In genomic region chr16:17294856-17295255, GRCh38 we compare ENCODE assay signal across 28 cellular contexts.
DNase-seq lines count a peak whose midpoint lies in the region; ATAC-seq and TF ChIP-seq lines count a peak whose summit lies in the region.
"Had no signal": no experiment of that assay in that cellular context is flagged by ENCODE, and none has a peak within 500 bp of the region (broad histone marks: within the 10 kb centered on the region; RNA-seq: fewer than 3 reads in every experiment).

No MANE protein-coding gene starts in this region.

- H3K27ac ChIP-seq in MM.1S (ENCODE audit: low read length), result peak overlapping the region; percentile 93
- H3K27ac ChIP-seq: A549, coronary artery, Peyer's patch, SJCRH30 had no signal

- peak overlapping the region; percentile 59; the same call in 1 of the 2 replicates for H3K4me2 ChIP-seq in MM.1S (ENCODE audit: low read depth, low read length)
- H3K4me2 ChIP-seq: A549 had no signal

- TF ChIP-seq CTCF in MM.1S (IDR thresholded peaks at IDR 0.05; ENCODE audit: low read length) (no peak), omental fat pad (IDR thresholded peaks at IDR 0.05) (no peak)

- no peaks in the 10 kb centered on the region for H3K27me3 ChIP-seq in MM.1S (replicated peaks; ENCODE audit: insufficient read depth, low read length)
- H3K27me3 ChIP-seq: esophagus muscularis mucosa, gastrocnemius medialis, Peyer's patch, SJCRH30 had no signal

- no peaks in the 10 kb centered on the region for H3K9me3 Mint-ChIP-seq in activated CD4-positive, alpha-beta T cell treated with anti-CD3 and anti-CD28 coated beads, Interleukin-2, amount 10 ng/mL, durations not matched to agents 7 days and 5 days
- no peaks in the 10 kb centered on the region for H3K9me3 Mint-ChIP-seq in stimulated activated memory B cell treated with anti-CD40 and anti-IgM and Interleukin-4, amounts not matched to agents 10 μg/mL and 1 μg/mL and 100 μg/mL, for 72 hours
- H3K9me3 Mint-ChIP-seq: activated T-cell treated with anti-CD3 and anti-CD28 coated beads, Interleukin-2, amount 50 U/mL, for 72 hours; endodermal cell; nephron progenitor cell had no signal

- DNase-seq in activated CD4-positive, alpha-beta T cell treated with anti-CD3 and anti-CD28 coated beads, Interleukin-2, amount 10 ng/mL, durations not matched to agents 7 days and 5 days, result no peak
- DNase-seq in activated CD4-positive, alpha-beta T cell treated with anti-CD3 and anti-CD28 coated beads, Interleukin-2, amount 50 U/mL, for 1 hour, result no peak
- DNase-seq in MM.1S (no peak), T-helper 17 cell (no peak), omental fat pad (ENCODE audit: low spot score) (no peak), globus pallidus (ENCODE audit: low spot score) (no peak)
- DNase-seq: activated CD4-positive, alpha-beta T cell treated with anti-CD3 and anti-CD28 coated beads for 1 hour; activated naive CD4-positive, alpha-beta T cell treated with anti-CD3 and anti-CD28 coated beads for 36 hours; activated T-cell treated with anti-CD3 and anti-CD28 coated beads, Interleukin-2, amount 50 U/mL, for 72 hours; amygdala; DMS79 treated with DMSO at 0.1 percent for 48 hours; endodermal cell; gastrocnemius medialis; NCI-H1092; NCI-H2029 treated with DMSO at 0.1 percent for 48 hours; NCI-H226; NCI-H748 treated with DMSO at 0.1 percent for 48 hours; nephron progenitor cell; Peyer's patch; SJCRH30; T-helper 1 cell; trophoblast cell had no signal

- ATAC-seq in T-helper 17 cell (no peak), omental fat pad (ENCODE audit: low FRiP score) (no peak), HG02642 (IDR thresholded peaks at IDR 0.05; ENCODE audit: poor library complexity, unreplicated experiment) (no peak)
- no peak for ATAC-seq in stimulated activated memory B cell treated with anti-CD40 and anti-IgM and Interleukin-4, amounts not matched to agents 10 μg/mL and 1 μg/mL and 100 μg/mL, for 72 hours
- ATAC-seq: A549; activated T-cell treated with anti-CD3 and anti-CD28 coated beads, Interleukin-2, amount 50 U/mL, for 72 hours; gastrocnemius medialis; sciatic nerve had no signal

- no peaks in the 10 kb centered on the region for H4K20me1 ChIP-seq in MM.1S (ENCODE audit: insufficient read depth, low read length)

- no peaks in the 10 kb centered on the region for H3K36me3 ChIP-seq in MM.1S (replicated peaks; ENCODE audit: insufficient read depth, low read length)
- H3K36me3 ChIP-seq: esophagus muscularis mucosa, gastrocnemius medialis, Peyer's patch, SJCRH30 had no signal

- H3K4me3 Mint-ChIP-seq in activated CD4-positive, alpha-beta T cell treated with anti-CD3 and anti-CD28 coated beads, Interleukin-2, amount 10 ng/mL, durations not matched to agents 7 days and 5 days, result no peak overlapping the region
- no peak overlapping the region for H3K4me3 Mint-ChIP-seq in T-helper 17 cell
- H3K4me3 Mint-ChIP-seq in stimulated activated memory B cell treated with anti-CD40 and anti-IgM and Interleukin-4, amounts not matched to agents 10 μg/mL and 1 μg/mL and 100 μg/mL, for 72 hours, result no peak overlapping the region
- H3K4me3 Mint-ChIP-seq: activated naive CD4-positive, alpha-beta T cell treated with anti-CD3 and anti-CD28 coated beads for 36 hours; activated T-cell treated with anti-CD3 and anti-CD28 coated beads, Interleukin-2, amount 50 U/mL, for 72 hours; endodermal cell; nephron progenitor cell had no signal

- H3F3A ChIP-seq in MM.1S (ENCODE audit: insufficient read depth, low read length), result peaks cover 7% of the 10 kb centered on the region; the same call in 1 of the 2 replicates

- peaks cover 40% of the 10 kb centered on the region for H3K79me2 ChIP-seq in MM.1S (ENCODE audit: low read length)

- peaks cover 14% of the 10 kb centered on the region for H3K36me3 Mint-ChIP-seq in activated CD4-positive, alpha-beta T cell treated with anti-CD3 and anti-CD28 coated beads, Interleukin-2, amount 10 ng/mL, durations not matched to agents 7 days and 5 days (ENCODE audit: low read depth)
- H3K36me3 Mint-ChIP-seq in T-helper 17 cell (ENCODE audit: low read depth), result no peaks in the 10 kb centered on the region
- peaks cover 21% of the 10 kb centered on the region for H3K36me3 Mint-ChIP-seq in stimulated activated memory B cell treated with anti-CD40 and anti-IgM and Interleukin-4, amounts not matched to agents 10 μg/mL and 1 μg/mL and 100 μg/mL, for 72 hours

- no peaks in the 10 kb centered on the region for H3K9me2 ChIP-seq in MM.1S (replicated peaks; ENCODE audit: insufficient read depth, low read length)

- peak overlapping the region; percentile 56 for H3K9ac ChIP-seq in MM.1S (ENCODE audit: low read length)

- POLR2A ChIA-PET in activated CD4-positive, alpha-beta T cell treated with anti-CD3 and anti-CD28 coated beads, Interleukin-2, amount 10 ng/mL, durations not matched to agents 7 days and 5 days (lab: Charles Lee), result no interaction called here

- peaks cover 21% of the 10 kb centered on the region for H3K4me1 Mint-ChIP-seq in activated CD4-positive, alpha-beta T cell treated with anti-CD3 and anti-CD28 coated beads, Interleukin-2, amount 10 ng/mL, durations not matched to agents 7 days and 5 days
- H3K4me1 Mint-ChIP-seq in T-helper 17 cell, result peaks cover 7% of the 10 kb centered on the region
- H3K4me1 Mint-ChIP-seq in stimulated activated memory B cell treated with anti-CD40 and anti-IgM and Interleukin-4, amounts not matched to agents 10 μg/mL and 1 μg/mL and 100 μg/mL, for 72 hours, result peaks cover 42% of the 10 kb centered on the region

- H3K4me1 ChIP-seq in MM.1S (ENCODE audit: low read length), result peaks cover 20% of the 10 kb centered on the region
- H3K4me1 ChIP-seq: A549, Peyer's patch, SJCRH30 had no signal

- H3K4me3 ChIP-seq in MM.1S (ENCODE audit: low read length), result no peak overlapping the region
- H3K4me3 ChIP-seq: A549, coronary artery, esophagus muscularis mucosa, gastrocnemius medialis, Peyer's patch, SJCRH30 had no signal

- peak overlapping the region; percentile 57 for H3K27ac Mint-ChIP-seq in activated CD4-positive, alpha-beta T cell treated with anti-CD3 and anti-CD28 coated beads, Interleukin-2, amount 10 ng/mL, durations not matched to agents 7 days and 5 days
- peak overlapping the region; percentile 66 for H3K27ac Mint-ChIP-seq in T-helper 17 cell
- H3K27ac Mint-ChIP-seq in stimulated activated memory B cell treated with anti-CD40 and anti-IgM and Interleukin-4, amounts not matched to agents 10 μg/mL and 1 μg/mL and 100 μg/mL, for 72 hours, result peak overlapping the region; percentile 13
- H3K27ac Mint-ChIP-seq: activated naive CD4-positive, alpha-beta T cell treated with anti-CD3 and anti-CD28 coated beads for 36 hours; activated T-cell treated with anti-CD3 and anti-CD28 coated beads, Interleukin-2, amount 50 U/mL, for 72 hours; endodermal cell; nephron progenitor cell had no signal

- no peaks in the 10 kb centered on the region for H3K27me3 Mint-ChIP-seq in activated CD4-positive, alpha-beta T cell treated with anti-CD3 and anti-CD28 coated beads, Interleukin-2, amount 10 ng/mL, durations not matched to agents 7 days and 5 days
- H3K27me3 Mint-ChIP-seq in T-helper 17 cell, result no peaks in the 10 kb centered on the region
- H3K27me3 Mint-ChIP-seq in stimulated activated memory B cell treated with anti-CD40 and anti-IgM and Interleukin-4, amounts not matched to agents 10 μg/mL and 1 μg/mL and 100 μg/mL, for 72 hours, result no peaks in the 10 kb centered on the region

- no peak overlapping the region for H2AFZ ChIP-seq in MM.1S (ENCODE audit: low read length)

- CTCF ChIA-PET in activated CD4-positive, alpha-beta T cell treated with anti-CD3 and anti-CD28 coated beads, Interleukin-2, amount 10 ng/mL, durations not matched to agents 7 days and 5 days (lab: Charles Lee), result no interaction called here

- H3K9me3 ChIP-seq in MM.1S (replicated peaks; ENCODE audit: insufficient read depth, low read length) (no peaks in the 10 kb centered on the region), T-helper 17 cell (ENCODE audit: control insufficient read depth, low read length, poor library complexity, severe bottlenecking) (no peaks in the 10 kb centered on the region)
- H3K9me3 ChIP-seq: A549, esophagus muscularis mucosa, gastrocnemius medialis, Peyer's patch, SJCRH30 had no signal

Comparison
In these comparisons a context has a peak if more than half of its experiments do, and no peak if none do; other contexts are left out.
1. H3K27ac Mint-ChIP-seq: peak in every context shown above with its lines; median percentile 66 in T-helper 17 cell; 57 in activated CD4-positive, alpha-beta T cell treated with anti-CD3 and anti-CD28 coated beads, Interleukin-2, amount 10 ng/mL, durations not matched to agents 7 days and 5 days; 13 in stimulated activated memory B cell treated with anti-CD40 and anti-IgM and Interleukin-4, amounts not matched to agents 10 μg/mL and 1 μg/mL and 100 μg/mL, for 72 hours.